8 cellular contexts compared by ENCODE assay signal in the genomic region with DNA sequence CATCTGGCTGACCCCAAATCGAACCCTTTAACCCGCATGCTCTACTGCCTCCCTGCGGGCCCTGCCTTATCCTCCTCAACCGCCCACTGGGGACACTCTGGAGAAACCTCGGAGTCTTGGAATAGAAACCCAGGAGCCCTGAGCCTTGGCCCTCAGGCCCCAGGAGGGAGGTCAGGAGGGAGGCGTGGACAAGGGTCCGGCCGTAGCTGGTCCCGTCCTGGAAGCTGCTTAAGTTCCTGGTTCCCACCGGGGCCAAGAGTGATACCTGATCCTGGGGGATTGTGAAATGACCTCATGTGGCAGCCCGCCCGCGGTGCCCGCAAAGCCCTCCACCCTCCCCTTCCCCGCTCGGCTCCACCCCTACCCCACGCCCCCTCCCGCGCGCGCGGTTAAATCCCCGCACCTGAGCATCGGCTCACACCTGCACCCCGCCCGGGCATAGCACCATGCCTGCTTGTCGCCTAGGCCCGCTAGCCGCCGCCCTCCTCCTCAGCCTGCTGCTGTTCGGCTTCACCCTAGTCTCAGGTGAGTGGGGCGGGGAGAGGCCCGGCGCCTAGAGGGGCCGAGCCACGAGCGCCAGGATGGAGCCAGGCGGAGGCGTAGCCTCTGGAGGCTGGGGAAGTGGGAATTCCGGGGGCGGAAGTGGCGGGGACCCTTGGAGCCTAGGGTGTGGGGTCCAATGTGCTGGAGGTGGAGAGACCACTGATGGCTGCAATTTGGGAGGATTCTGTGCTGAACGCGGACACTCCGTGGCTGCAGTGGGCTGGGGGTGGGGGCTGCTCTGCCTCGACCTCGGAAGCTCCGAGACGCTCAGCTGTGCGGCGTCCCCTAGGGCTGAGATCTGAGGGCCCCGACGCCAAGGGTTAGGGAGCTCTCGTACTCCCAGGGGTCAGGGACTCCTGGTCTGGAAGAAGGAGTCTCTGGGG. TPM values are rescaled to one million over a fixed set of nuclear protein-coding genes. Genes with fewer than 3 reads are reported as not detected.
DNase-seq lines count a peak whose midpoint lies in the region; ATAC-seq, FAIRE-seq and TF ChIP-seq lines count a peak whose summit lies in the region.

A gene with protein sequence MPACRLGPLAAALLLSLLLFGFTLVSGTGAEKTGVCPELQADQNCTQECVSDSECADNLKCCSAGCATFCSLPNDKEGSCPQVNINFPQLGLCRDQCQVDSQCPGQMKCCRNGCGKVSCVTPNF (plus strand): TSS at position 418 of the 926 bp plus-strand sequence. CDS start 29 bp downstream, at position 447.

- H3K9me3 Mint-ChIP-seq in GM23338, result peaks cover 2% of the 10 kb centered on the region; the same call in 2 of the 3 replicates
- H3K9me3 Mint-ChIP-seq in activated CD4-positive, alpha-beta memory T cell treated with anti-CD3 and anti-CD28 coated beads for 36 hours, result no peaks in the 10 kb centered on the region

- FAIRE-seq in A549 (lab: Jason Lieb, UNC), result no peak

- H3K9me2 ChIP-seq in GM23338 (ENCODE audit: insufficient read depth) (no peaks in the 10 kb centered on the region), hepatocyte (replicated peaks; ENCODE audit: insufficient read depth) (no peaks in the 10 kb centered on the region)

- H3K4me1 Mint-ChIP-seq in GM23338, result peaks cover 34% of the 10 kb centered on the region
- peaks cover 10% of the 10 kb centered on the region for H3K4me1 Mint-ChIP-seq in activated CD4-positive, alpha-beta memory T cell treated with anti-CD3 and anti-CD28 coated beads for 36 hours (ENCODE audit: low read depth)

- peaks cover 20% of the 10 kb centered on the region for H3K36me3 Mint-ChIP-seq in GM23338 (ENCODE audit: low read depth)
- H3K36me3 Mint-ChIP-seq in activated CD4-positive, alpha-beta memory T cell treated with anti-CD3 and anti-CD28 coated beads for 36 hours, result no peaks in the 10 kb centered on the region

- TF ChIP-seq RAD21 in A549 (conservative IDR thresholded peaks at IDR 0.05 in 1 of 2, IDR thresholded peaks at IDR 0.05 in 1 of 2), result no peak

- CTCF ChIA-PET in A549 (lab: Yijun Ruan, JAX), result interaction anchor here (0.6 to 1.1 kb wide), 6 partner anchors 9 to 168 kb away, joined by 3 to 5 read pairs (median 3); a partner anchor contains a TSS
- CTCF ChIA-PET in activated CD4-positive, alpha-beta memory T cell treated with anti-CD3 and anti-CD28 coated beads for 36 hours (lab: Charles Lee), result interaction anchor here (1.2 to 2.1 kb wide), 3 partner anchors 10 to 16 kb away, joined by 3 to 8 read pairs (median 4); no protein-coding TSS in a partner anchor

- intact Hi-C loops in activated CD4-positive, alpha-beta memory T cell treated with anti-CD3 and anti-CD28 coated beads for 36 hours (cut with micrococcal nuclease), result no loop called here
- intact Hi-C loops in sciatic nerve (cut with DNase I), result no loop called here

- peak within 1 kb of the TSS in 1 of 2 experiments; percentile 20; a peak in 2 of 6 replicates for H3K27ac ChIP-seq in A549
- peak within 1 kb of the TSS; percentile 32; the same call in 1 of the 2 replicates for H3K27ac ChIP-seq in GM23338 (ENCODE audit: low read depth)
- peak within 1 kb of the TSS; percentile 81 for H3K27ac ChIP-seq in hepatocyte

- H3K27me3 Mint-ChIP-seq in GM23338 (ENCODE audit: insufficient read depth, low read depth, poor library complexity), result peaks cover 24% of the 10 kb centered on the region
- H3K27me3 Mint-ChIP-seq in activated CD4-positive, alpha-beta memory T cell treated with anti-CD3 and anti-CD28 coated beads for 36 hours, result peaks cover 56% of the 10 kb centered on the region

- H4K20me1 ChIP-seq in GM23338 (replicated peaks; ENCODE audit: insufficient read depth) (no peaks in the 10 kb centered on the region; the same call in 1 of the 2 replicates), hepatocyte (ENCODE audit: insufficient read depth, poor library complexity, severe bottlenecking) (no peaks in the 10 kb centered on the region)

- no peak within 1 kb of the TSS for H3K27ac Mint-ChIP-seq in GM23338
- no peak within 1 kb of the TSS for H3K27ac Mint-ChIP-seq in activated CD4-positive, alpha-beta memory T cell treated with anti-CD3 and anti-CD28 coated beads for 36 hours

- no peak for TF ChIP-seq EP300 in A549 (IDR thresholded peaks at IDR 0.05)

- H3K36me3 ChIP-seq in GM23338 (ENCODE audit: insufficient read depth), result no peaks in the 10 kb centered on the region; the same call in 1 of the 2 replicates
- H3K36me3 ChIP-seq in hepatocyte (replicated peaks; ENCODE audit: insufficient read depth, low read depth), result no peaks in the 10 kb centered on the region

- H3K9me3 ChIP-seq in A549, result peaks cover 5% of the 10 kb centered on the region; the same call in 1 of the 3 replicates
- no peaks in the 10 kb centered on the region for H3K9me3 ChIP-seq in hepatocyte (ENCODE audit: low read depth)

- no peak for TF ChIP-seq POLR2A in A549 (IDR thresholded peaks at IDR 0.05; ENCODE audit: low read length)

- peaks cover 19% of the 10 kb centered on the region for H3K79me2 ChIP-seq in GM23338 (replicated peaks; ENCODE audit: insufficient read depth)
- no peaks in the 10 kb centered on the region for H3K79me2 ChIP-seq in hepatocyte

- POLR2A ChIA-PET in A549 (lab: Yijun Ruan, JAX), result no interaction called here
- POLR2A ChIA-PET in activated CD4-positive, alpha-beta memory T cell treated with anti-CD3 and anti-CD28 coated beads for 36 hours (lab: Charles Lee), result no interaction called here

- TF ChIP-seq CTCF in A549 (IDR thresholded peaks at IDR 0.05) (no peak), GM23338 (conservative IDR thresholded peaks at IDR 0.05; ENCODE audit: low read depth in 2 of 2) (peak; percentile 30 to 49), hepatocyte (IDR thresholded peaks at IDR 0.05; ENCODE audit: poor library complexity) (peak; percentile 33)

- DNase-seq in A549 (ENCODE audit: low read depth in 1 of 2, low spot score in 1 of 2) (no peak), GM23338 (ENCODE audit: low spot score) (peak; percentile 82), hepatocyte (ENCODE audit: low spot score) (peak; percentile 60), sciatic nerve (ENCODE audit: low spot score) (no peak), medulla oblongata (ENCODE audit: extremely low spot score) (no peak)
- DNase-seq in activated CD4-positive, alpha-beta memory T cell treated with anti-CD3 and anti-CD28 coated beads for 36 hours, result no peak
- DNase-seq in activated CD4-positive, alpha-beta T cell treated with anti-CD3 and anti-CD28 coated beads for 1 hour, result no peak

- H3K4me2 ChIP-seq in A549 (peak within 1 kb of the TSS; percentile 71), GM23338 (peak within 1 kb of the TSS; percentile 94), hepatocyte (peak within 1 kb of the TSS; percentile 92)

- ATAC-seq in A549 (peak; percentile 39 to 63; a peak in 5 of 6 replicates), GM23338 (peak; percentile 67), sciatic nerve (peak; percentile 35), GM21526 (IDR thresholded peaks at IDR 0.05; ENCODE audit: low FRiP score, unreplicated experiment) (no peak)

- H3F3A ChIP-seq in GM23338 (replicated peaks; ENCODE audit: low read depth), result peaks cover 4% of the 10 kb centered on the region

- H2AFZ ChIP-seq in GM23338 (peak within 1 kb of the TSS; percentile 96), hepatocyte (peak within 1 kb of the TSS; percentile 79)

- WGBS in A549 (ENCODE audit: missing lambda C conversion rate), result 38% methylated on average over 30 of the region's 54 CpGs
- 4% methylated on average over 49 of the region's 54 CpGs for WGBS in hepatocyte (ENCODE audit: low lambda C conversion rate, missing lambda C conversion rate)

- peak within 1 kb of the TSS; percentile 80 for H3K4me3 Mint-ChIP-seq in GM23338
- peak within 1 kb of the TSS; percentile 38 for H3K4me3 Mint-ChIP-seq in activated CD4-positive, alpha-beta memory T cell treated with anti-CD3 and anti-CD28 coated beads for 36 hours

- H3K4me1 ChIP-seq in A549 (peaks cover 8% of the 10 kb centered on the region; the same call in 2 of the 3 replicates), GM23338 (ENCODE audit: insufficient read depth) (peaks cover 28% of the 10 kb centered on the region), hepatocyte (ENCODE audit: insufficient read depth) (peaks cover 10% of the 10 kb centered on the region)

- H3K4me3 ChIP-seq in A549 (peak within 1 kb of the TSS; percentile 39), GM23338 (peak within 1 kb of the TSS; percentile 85), hepatocyte (peak within 1 kb of the TSS; percentile 47)

- H3K27me3 ChIP-seq in GM23338 (ENCODE audit: insufficient read depth) (peaks cover 11% of the 10 kb centered on the region; the same call in 1 of the 2 replicates), hepatocyte (peaks cover 2% of the 10 kb centered on the region)

TF ChIP-seq in A549, 52 proteins besides CTCF, POLR2A, EP300 and RAD21 (continues in another document):
- no peak for TF ChIP-seq RCOR1 (IDR thresholded peaks at IDR 0.05; ENCODE audit: low read depth, low read length)

TF ChIP-seq in GM23338, 12 proteins besides CTCF, POLR2A, EP300 and RAD21 (continues in another document):
- TF ChIP-seq, protein P1, sequence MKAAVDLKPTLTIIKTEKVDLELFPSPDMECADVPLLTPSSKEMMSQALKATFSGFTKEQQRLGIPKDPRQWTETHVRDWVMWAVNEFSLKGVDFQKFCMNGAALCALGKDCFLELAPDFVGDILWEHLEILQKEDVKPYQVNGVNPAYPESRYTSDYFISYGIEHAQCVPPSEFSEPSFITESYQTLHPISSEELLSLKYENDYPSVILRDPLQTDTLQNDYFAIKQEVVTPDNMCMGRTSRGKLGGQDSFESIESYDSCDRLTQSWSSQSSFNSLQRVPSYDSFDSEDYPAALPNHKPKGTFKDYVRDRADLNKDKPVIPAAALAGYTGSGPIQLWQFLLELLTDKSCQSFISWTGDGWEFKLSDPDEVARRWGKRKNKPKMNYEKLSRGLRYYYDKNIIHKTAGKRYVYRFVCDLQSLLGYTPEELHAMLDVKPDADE (IDR thresholded peaks at IDR 0.05), result no peak

RNA-seq across cellular contexts. Expression of the gene that starts here (rescaled TPM):
- not detected in 2 replicates for polyA plus RNA-seq in A549 (2011; rRNA removed)
- 0.15 and 0.16 TPM in 2 replicates for polyA plus RNA-seq in A549 (2012; cell fraction: cytosol; rRNA removed)
- 0.23 TPM in 1 of 2 replicates, not detected in the other for polyA plus RNA-seq in A549 (2012; cell fraction: nucleus; rRNA removed)
- 0.22 TPM in 1 of 3 replicates, not detected in the others for polyA plus RNA-seq in A549 (2017; fragmentation: RNase III; extraction: RNeasy Plus Mini Kit Qiagen cat#74134 plus additional on column Dnase treatment)
- not detected in 2 replicates for polyA minus RNA-seq in A549 (2011; rRNA and poly(A)+ RNA removed)
- total RNA-seq in GM23338 (2014; rRNA removed; shearing (Covaris generic)), result 27.2 and 28.0 TPM in 2 replicates
- 155 and 161 TPM in 2 replicates for polyA plus RNA-seq in GM23338 (2016; fragmentation: Nextera tagmentation; extraction: Ambion mirVana)
- total RNA-seq in activated CD4-positive, alpha-beta memory T cell treated with anti-CD3 and anti-CD28 coated beads for 36 hours, result under 1 TPM; 0.38 to 0.92 TPM
- total RNA-seq in hepatocyte, result 12.6 and 16.7 TPM in 2 replicates
- polyA plus RNA-seq in hepatocyte, result 92.1 and 99.1 TPM in 2 replicates
- total RNA-seq in sciatic nerve, result 4.1 TPM

Comparison
In these comparisons a context has a peak if more than half of its experiments do, and no peak if none do; other contexts are left out.
1. RNA of the gene that starts here (polyA plus RNA-seq): 155 to 161 TPM in GM23338 and 92.1 to 99.1 TPM in hepatocyte; 0.15 to 0.23 TPM in A549; every median in the first group is over 10 times any median in the second.
2. Peak in ATAC-seq, H3K4me3 ChIP-seq and H3K4me2 ChIP-seq in A549; RNA of the gene not detected or under 1 TPM.
3. DNase-seq: peak in GM23338 (single experiment) and hepatocyte (single experiment); none in A549 (0 of 2), activated CD4-positive, alpha-beta memory T cell treated with anti-CD3 and anti-CD28 coated beads for 36 hours (single experiment), sciatic nerve (single experiment), medulla oblongata (single experiment) and activated CD4-positive, alpha-beta T cell treated with anti-CD3 and anti-CD28 coated beads for 1 hour (single experiment).
4. Peak in every context shown above with its lines, with median percentiles within 50 percentile points of each other: H3K4me2 ChIP-seq and H3K4me3 ChIP-seq.